11 cellular contexts compared by ENCODE assay signal in genomic region chr4:23337292-23337691, GRCh38.
A peak's percentile ranks its signal among the peaks of the same experiment; 100 is the strongest.
DNase-seq lines count a peak whose midpoint lies in the region; ATAC-seq and TF ChIP-seq lines count a peak whose summit lies in the region.
"Had no signal": no experiment of that assay in that cellular context is flagged by ENCODE, and none has a peak within 500 bp of the region (broad histone marks: within the 10 kb centered on the region; RNA-seq: fewer than 3 reads in every experiment).

No MANE protein-coding gene starts in this region.

- no peaks in the 10 kb centered on the region for H4K20me1 ChIP-seq in GM23248 (ENCODE audit: insufficient read depth)

- H3K27ac ChIP-seq in breast epithelium (no peak overlapping the region), transverse colon (no peak overlapping the region), GM23248 (no peak overlapping the region), stomach (no peak overlapping the region)
- H3K27ac ChIP-seq: tibial artery had no signal

- H3K9me3 ChIP-seq in breast epithelium, result no peaks in the 10 kb centered on the region
- no peaks in the 10 kb centered on the region for H3K9me3 ChIP-seq in transverse colon
- H3K9me3 ChIP-seq in GM23248 (ENCODE audit: low read depth), result no peaks in the 10 kb centered on the region
- no peaks in the 10 kb centered on the region for H3K9me3 ChIP-seq in stomach
- H3K9me3 ChIP-seq: tibial artery had no signal

- H3K79me2 ChIP-seq in GM23248 (ENCODE audit: insufficient read depth), result no peaks in the 10 kb centered on the region

- ATAC-seq in GM19324 (IDR thresholded peaks at IDR 0.05; ENCODE audit: low FRiP score, unreplicated experiment), result no peak

- intact Hi-C loops in MCF 10A (cut with micrococcal nuclease), result loop anchor here (10.0 kb wide), 1 partner anchor 202 kb away; no protein-coding TSS in a partner anchor
- intact Hi-C loops in breast epithelium (cut with DNase I; ENCODE audit: low total_unique reads), result no loop called here
- intact Hi-C loops in transverse colon (cut with DNase I; ENCODE audit: low total_unique reads), result no loop called here
- intact Hi-C loops in stomach (cut with DNase I; ENCODE audit: low total_unique reads), result no loop called here

- peak; percentile 35 for DNase-seq in MCF 10A (ENCODE audit: unreplicated experiment)
- DNase-seq in breast epithelium (ENCODE audit: low spot score in 2 of 2), result no peak
- DNase-seq in SK-MEL-5 (ENCODE audit: low read depth, low spot score), result peak; percentile 39
- peak; percentile 7 for DNase-seq in iPS DF 19.7 (ENCODE audit: low read depth, low spot score)
- DNase-seq in transverse colon, result no peak
- DNase-seq in GM23248, result no peak
- no peak for DNase-seq in stomach
- DNase-seq: NCI-H187, T1000, tibial artery had no signal

- TF ChIP-seq CTCF in MCF 10A (IDR thresholded peaks at IDR 0.05; ENCODE audit: unreplicated experiment), result peak; percentile 28
- TF ChIP-seq CTCF in breast epithelium (IDR thresholded peaks at IDR 0.05), result no peak
- TF ChIP-seq CTCF in transverse colon (IDR thresholded peaks at IDR 0.05), result peak in 3 of 5 experiments; percentile 16 to 34 (median 17)
- TF ChIP-seq CTCF in stomach (IDR thresholded peaks at IDR 0.05), result peak in 3 of 7 experiments; percentile 9 to 18 (median 13)

- H3K4me3 ChIP-seq in breast epithelium (no peak overlapping the region), transverse colon (no peak overlapping the region), GM23248 (no peak overlapping the region), stomach (no peak overlapping the region)
- H3K4me3 ChIP-seq: tibial artery had no signal

- H3K4me2 ChIP-seq in GM23248 (ENCODE audit: unreplicated experiment), result no peak overlapping the region

- no peaks in the 10 kb centered on the region for H3F3A ChIP-seq in GM23248 (ENCODE audit: insufficient read depth)

- H2AFZ ChIP-seq in GM23248, result no peak overlapping the region

- H3K27me3 ChIP-seq in breast epithelium (no peaks in the 10 kb centered on the region), transverse colon (no peaks in the 10 kb centered on the region), GM23248 (replicated peaks; ENCODE audit: insufficient read depth) (no peaks in the 10 kb centered on the region), stomach (no peaks in the 10 kb centered on the region)
- H3K27me3 ChIP-seq: tibial artery had no signal

- H3K27ac Mint-ChIP-seq in MCF 10A (ENCODE audit: low read depth, unreplicated experiment), result no peak overlapping the region

- no peaks in the 10 kb centered on the region for H3K9me3 Mint-ChIP-seq in MCF 10A (ENCODE audit: unreplicated experiment)

- no peak overlapping the region for H3K4me3 Mint-ChIP-seq in MCF 10A (ENCODE audit: unreplicated experiment)

- POLR2A ChIA-PET in MCF 10A (lab: Yijun Ruan, JAX), result no interaction called here

- TF ChIP-seq POLR2A in breast epithelium (IDR thresholded peaks at IDR 0.05), result no peak
- TF ChIP-seq POLR2A in transverse colon (IDR thresholded peaks at IDR 0.05), result no peak
- TF ChIP-seq POLR2A in stomach (IDR thresholded peaks at IDR 0.05), result no peak

- in situ Hi-C loops in SK-MEL-5 (cut with HindIII; ENCODE audit: low pct_unique_long_range_greater_than_20kb, low sequenced_read_pairs), result no loop called here
- in situ Hi-C loops in transverse colon (cut with MboI; ENCODE audit: low pct_ligation_motif_present in 1 of 4, low pct_unique_long_range_greater_than_20kb in 1 of 4, low sequenced_read_pairs in 3 of 4), result no loop called here
- in situ Hi-C loops in GM23248 (cut with MboI), result no loop called here

- peaks cover 18% of the 10 kb centered on the region for H3K4me1 Mint-ChIP-seq in MCF 10A (ENCODE audit: insufficient read depth, unreplicated experiment)

- BruUV-seq in MCF 10A (replicated peaks; lab: Mats Ljungman, UMichigan), result no TSS peak

- no peak overlapping the region for H3K9ac ChIP-seq in GM23248

- H3K4me1 ChIP-seq in breast epithelium (no peaks in the 10 kb centered on the region), transverse colon (peaks cover 0 to 9% (median 3%) of the 10 kb centered on the region in 4 donors), GM23248 (ENCODE audit: insufficient read depth) (no peaks in the 10 kb centered on the region), stomach (peaks cover 0 to 3% (median 0%) of the 10 kb centered on the region in 4 donors)
- H3K4me1 ChIP-seq: tibial artery had no signal

- 20 to 61% methylated on average over 1 to 2 of the region's 2 CpGs for WGBS in transverse colon (ENCODE audit: low coverage in 1 of 2), 2 donors
- 7 to 30% methylated on average over 2 of the region's 2 CpGs for WGBS in GM23248 (ENCODE audit: low coverage in 1 of 2, low lambda C conversion rate in 2 of 2, missing lambda C conversion rate in 2 of 2), 2 experiments
- 45 to 60% (median 49%) methylated on average over 2 of the region's 2 CpGs for WGBS in stomach, 5 donors

- no peak for TF ChIP-seq EP300 in transverse colon (IDR thresholded peaks at IDR 0.05; ENCODE audit: low read depth)
- TF ChIP-seq EP300 in stomach (IDR thresholded peaks at IDR 0.05), result no peak

- H3K9me2 ChIP-seq in GM23248 (ENCODE audit: insufficient read depth), result no peaks in the 10 kb centered on the region

- H3K36me3 Mint-ChIP-seq in MCF 10A (ENCODE audit: insufficient read depth, unreplicated experiment), result no peaks in the 10 kb centered on the region

- CTCF ChIA-PET in MCF 10A (lab: Yijun Ruan, JAX), result interaction anchor here (0.6 kb wide), 1 partner anchor 498 kb away, joined by 3 read pairs; no protein-coding TSS in a partner anchor

- H3K27me3 Mint-ChIP-seq in MCF 10A (ENCODE audit: insufficient read depth, unreplicated experiment), result no peaks in the 10 kb centered on the region

- H3K36me3 ChIP-seq in breast epithelium, result no peaks in the 10 kb centered on the region
- H3K36me3 ChIP-seq in transverse colon, result no peaks in the 10 kb centered on the region
- no peaks in the 10 kb centered on the region for H3K36me3 ChIP-seq in GM23248 (ENCODE audit: low read depth)
- no peaks in the 10 kb centered on the region for H3K36me3 ChIP-seq in stomach
- H3K36me3 ChIP-seq: tibial artery had no signal

Comparison
In these comparisons a context has a peak if more than half of its experiments do, and no peak if none do; other contexts are left out.
1. DNase-seq: peak in MCF 10A (single experiment), SK-MEL-5 (single experiment) and iPS DF 19.7 (single experiment); none in breast epithelium (0 of 2), transverse colon (single experiment), GM23248 (single experiment) and stomach (single experiment).
2. CTCF ChIP-seq: peak in MCF 10A (single experiment) and transverse colon (3 of 5); none in breast epithelium (0 of 3).